19 cellular contexts compared by ENCODE assay signal in the genomic region with DNA sequence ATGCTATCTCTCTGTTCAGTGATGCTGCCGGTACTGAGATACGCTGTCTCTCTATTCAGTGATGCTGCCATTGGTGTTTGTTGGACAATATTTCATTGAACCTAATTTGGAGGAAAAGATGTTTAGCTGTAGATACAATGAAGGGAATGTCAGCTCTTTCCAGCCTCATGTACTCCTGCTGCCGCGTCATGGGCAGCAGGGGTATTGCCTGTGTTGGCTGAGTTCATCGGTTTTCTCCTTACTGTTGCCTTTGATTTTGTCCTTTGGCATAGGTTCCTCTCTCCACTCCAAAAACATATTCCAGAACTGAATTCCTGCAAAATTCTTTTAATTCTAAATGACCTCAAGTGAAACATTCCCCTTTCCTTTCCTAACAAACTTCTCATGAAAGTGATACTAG.
DNase-seq lines count a peak whose midpoint lies in the region; ATAC-seq and TF ChIP-seq lines count a peak whose summit lies in the region.
"Had no signal": no experiment of that assay in that cellular context is flagged by ENCODE, and none has a peak within 500 bp of the region (broad histone marks: within the 10 kb centered on the region; RNA-seq: fewer than 3 reads in every experiment).

No MANE protein-coding gene starts in this region.

- TF ChIP-seq POLR2A in esophagus squamous epithelium (IDR thresholded peaks at IDR 0.05), result no peak

- H3K4me3 Mint-ChIP-seq in activated CD4-positive, alpha-beta memory T cell treated with anti-CD3 and anti-CD28 coated beads for 36 hours, result no peak overlapping the region
- H3K4me3 Mint-ChIP-seq: B cell; CD8-positive, alpha-beta T cell; IgD-negative memory B cell had no signal

- CTCF ChIA-PET in activated CD4-positive, alpha-beta memory T cell treated with anti-CD3 and anti-CD28 coated beads for 36 hours (lab: Charles Lee), result no interaction called here

- no peaks in the 10 kb centered on the region for H3K27me3 Mint-ChIP-seq in activated CD4-positive, alpha-beta memory T cell treated with anti-CD3 and anti-CD28 coated beads for 36 hours
- H3K27me3 Mint-ChIP-seq: B cell, IgD-negative memory B cell had no signal

- WGBS in esophagus squamous epithelium, 2 donors, result 97% methylated on average over 5 of the region's 5 CpGs; no CpG with 5 or more reads in 1 of the 2 donors

- TF ChIP-seq CTCF in upper lobe of right lung (IDR thresholded peaks at IDR 0.05) (peak; percentile 20), GM20000 (IDR thresholded peaks at IDR 0.05; ENCODE audit: extremely low read depth, missing control alignments) (no peak), esophagus squamous epithelium (IDR thresholded peaks at IDR 0.05) (no peak)

- no peaks in the 10 kb centered on the region for H3K27me3 ChIP-seq in upper lobe of right lung
- H3K27me3 ChIP-seq in esophagus squamous epithelium, result no peaks in the 10 kb centered on the region
- H3K27me3 ChIP-seq: BLaER1 treated with 17β-estradiol and CSF1 and Interleukin-3, amounts not matched to agents 10 nM and 100 nM had no signal

- DNase-seq in AG20443 (ENCODE audit: low spot score) (peak; percentile 29), M059J (ENCODE audit: low read depth) (peak; percentile 0), fibroblast of peridontal ligament (ENCODE audit: extremely low read depth) (peak; percentile 34), upper lobe of right lung (no peak), GM20000 (ENCODE audit: low spot score) (no peak), esophagus squamous epithelium (lab: John Stamatoyannopoulos, UW) (no peak)
- DNase-seq in activated CD4-positive, alpha-beta memory T cell treated with anti-CD3 and anti-CD28 coated beads for 36 hours, result no peak
- DNase-seq: ACHN; Calu3; CD8-positive, alpha-beta T cell; DMS79 treated with DMSO at 0.1 percent for 48 hours; GF-D8; GM23248; KBM-7 had no signal

- no peaks in the 10 kb centered on the region for H3K36me3 ChIP-seq in upper lobe of right lung
- H3K36me3 ChIP-seq in esophagus squamous epithelium, result no peaks in the 10 kb centered on the region
- H3K36me3 ChIP-seq: BLaER1 treated with 17β-estradiol and CSF1 and Interleukin-3, amounts not matched to agents 10 nM and 100 nM; HAP-1 had no signal

- intact Hi-C loops in upper lobe of right lung (cut with DNase I) (no loop called here), esophagus squamous epithelium (cut with DNase I) (no loop called here)
- intact Hi-C loops in activated CD4-positive, alpha-beta memory T cell treated with anti-CD3 and anti-CD28 coated beads for 36 hours (cut with micrococcal nuclease), result no loop called here

- H3K4me1 ChIP-seq in upper lobe of right lung (no peaks in the 10 kb centered on the region), esophagus squamous epithelium (no peaks in the 10 kb centered on the region)
- H3K4me1 ChIP-seq: BLaER1 treated with 17β-estradiol and CSF1 and Interleukin-3, amounts not matched to agents 10 nM and 100 nM; HAP-1 had no signal

- H3K4me3 ChIP-seq in upper lobe of right lung (no peak overlapping the region), esophagus squamous epithelium (no peak overlapping the region)
- H3K4me3 ChIP-seq: BLaER1 treated with 17β-estradiol and CSF1 and Interleukin-3, amounts not matched to agents 10 nM and 100 nM; GM12878; GM23248; HAP-1 had no signal

- H3K9me3 Mint-ChIP-seq in activated CD4-positive, alpha-beta memory T cell treated with anti-CD3 and anti-CD28 coated beads for 36 hours, result no peaks in the 10 kb centered on the region
- H3K9me3 Mint-ChIP-seq: CD8-positive, alpha-beta T cell; IgD-negative memory B cell had no signal

- H3K9me3 ChIP-seq in upper lobe of right lung (no peaks in the 10 kb centered on the region), esophagus squamous epithelium (no peaks in the 10 kb centered on the region)
- H3K9me3 ChIP-seq: BLaER1 treated with 17β-estradiol and CSF1 and Interleukin-3, amounts not matched to agents 10 nM and 100 nM; HAP-1 had no signal

- no peak for ATAC-seq in upper lobe of right lung
- ATAC-seq: CD8-positive, alpha-beta T cell; GM12878 had no signal

- POLR2A ChIA-PET in activated CD4-positive, alpha-beta memory T cell treated with anti-CD3 and anti-CD28 coated beads for 36 hours (lab: Charles Lee), result no interaction called here

- H3K27ac ChIP-seq in upper lobe of right lung, result no peak overlapping the region
- H3K27ac ChIP-seq in esophagus squamous epithelium, result no peak overlapping the region
- H3K27ac ChIP-seq: BLaER1 treated with 17β-estradiol and CSF1 and Interleukin-3, amounts not matched to agents 10 nM and 100 nM; GM23248 had no signal

- H3K36me3 Mint-ChIP-seq in activated CD4-positive, alpha-beta memory T cell treated with anti-CD3 and anti-CD28 coated beads for 36 hours, result no peaks in the 10 kb centered on the region
- H3K36me3 Mint-ChIP-seq: CD8-positive, alpha-beta T cell; IgD-negative memory B cell had no signal

- H3K4me1 Mint-ChIP-seq in activated CD4-positive, alpha-beta memory T cell treated with anti-CD3 and anti-CD28 coated beads for 36 hours (ENCODE audit: low read depth), result no peaks in the 10 kb centered on the region
- H3K4me1 Mint-ChIP-seq: IgD-negative memory B cell had no signal

- no peak overlapping the region for H3K27ac Mint-ChIP-seq in activated CD4-positive, alpha-beta memory T cell treated with anti-CD3 and anti-CD28 coated beads for 36 hours
- H3K27ac Mint-ChIP-seq: B cell; CD8-positive, alpha-beta T cell; IgD-negative memory B cell had no signal

Comparison
In these comparisons a context has a peak if more than half of its experiments do, and no peak if none do; other contexts are left out.
1. DNase-seq: peak in AG20443 (single experiment), M059J (single experiment) and fibroblast of peridontal ligament (single experiment); none in upper lobe of right lung (single experiment), GM20000 (single experiment), esophagus squamous epithelium (single experiment) and activated CD4-positive, alpha-beta memory T cell treated with anti-CD3 and anti-CD28 coated beads for 36 hours (single experiment).